1 cellular context compared by ENCODE assay signal in genomic region chr4:87011340-87012034, GRCh38.
TF ChIP-seq lines count a peak whose summit lies in the region.

No MANE protein-coding gene starts in this region.

TF ChIP-seq in A549, 52 proteins besides CTCF, POLR2A, EP300 and RAD21 (continued from another document):
- TF ChIP-seq, protein P1, sequence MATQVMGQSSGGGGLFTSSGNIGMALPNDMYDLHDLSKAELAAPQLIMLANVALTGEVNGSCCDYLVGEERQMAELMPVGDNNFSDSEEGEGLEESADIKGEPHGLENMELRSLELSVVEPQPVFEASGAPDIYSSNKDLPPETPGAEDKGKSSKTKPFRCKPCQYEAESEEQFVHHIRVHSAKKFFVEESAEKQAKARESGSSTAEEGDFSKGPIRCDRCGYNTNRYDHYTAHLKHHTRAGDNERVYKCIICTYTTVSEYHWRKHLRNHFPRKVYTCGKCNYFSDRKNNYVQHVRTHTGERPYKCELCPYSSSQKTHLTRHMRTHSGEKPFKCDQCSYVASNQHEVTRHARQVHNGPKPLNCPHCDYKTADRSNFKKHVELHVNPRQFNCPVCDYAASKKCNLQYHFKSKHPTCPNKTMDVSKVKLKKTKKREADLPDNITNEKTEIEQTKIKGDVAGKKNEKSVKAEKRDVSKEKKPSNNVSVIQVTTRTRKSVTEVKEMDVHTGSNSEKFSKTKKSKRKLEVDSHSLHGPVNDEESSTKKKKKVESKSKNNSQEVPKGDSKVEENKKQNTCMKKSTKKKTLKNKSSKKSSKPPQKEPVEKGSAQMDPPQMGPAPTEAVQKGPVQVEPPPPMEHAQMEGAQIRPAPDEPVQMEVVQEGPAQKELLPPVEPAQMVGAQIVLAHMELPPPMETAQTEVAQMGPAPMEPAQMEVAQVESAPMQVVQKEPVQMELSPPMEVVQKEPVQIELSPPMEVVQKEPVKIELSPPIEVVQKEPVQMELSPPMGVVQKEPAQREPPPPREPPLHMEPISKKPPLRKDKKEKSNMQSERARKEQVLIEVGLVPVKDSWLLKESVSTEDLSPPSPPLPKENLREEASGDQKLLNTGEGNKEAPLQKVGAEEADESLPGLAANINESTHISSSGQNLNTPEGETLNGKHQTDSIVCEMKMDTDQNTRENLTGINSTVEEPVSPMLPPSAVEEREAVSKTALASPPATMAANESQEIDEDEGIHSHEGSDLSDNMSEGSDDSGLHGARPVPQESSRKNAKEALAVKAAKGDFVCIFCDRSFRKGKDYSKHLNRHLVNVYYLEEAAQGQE (IDR thresholded peaks at IDR 0.05), result 0 out of 2 replicates have a peak, but pooled peaks have one; percentile 24
- TF ChIP-seq ZNF302 (CRISPR knock-in tag; IDR thresholded peaks at IDR 0.05) (no peak), JUN (IDR thresholded peaks at IDR 0.05) (no peak), HMGXB4 (CRISPR knock-in tag; IDR thresholded peaks at IDR 0.05; ENCODE audit: borderline replicate concordance) (no peak), EHMT2 (IDR thresholded peaks at IDR 0.05; ENCODE audit: low read depth) (no peak), HOXB5 (CRISPR knock-in tag; IDR thresholded peaks at IDR 0.05) (no peak), ZSCAN20 (CRISPR knock-in tag; IDR thresholded peaks at IDR 0.05) (no peak), CHD4 (IDR thresholded peaks at IDR 0.05; ENCODE audit: borderline replicate concordance) (no peak), JUNB (IDR thresholded peaks at IDR 0.05) (no peak; the same call in 1 of the 2 replicates), PBX3 (IDR thresholded peaks at IDR 0.05) (no peak), FOXS1 (CRISPR knock-in tag; IDR thresholded peaks at IDR 0.05) (no peak), RFX5 (IDR thresholded peaks at IDR 0.05) (no peak)
